8 cellular contexts compared by ENCODE assay signal in the genomic region with DNA sequence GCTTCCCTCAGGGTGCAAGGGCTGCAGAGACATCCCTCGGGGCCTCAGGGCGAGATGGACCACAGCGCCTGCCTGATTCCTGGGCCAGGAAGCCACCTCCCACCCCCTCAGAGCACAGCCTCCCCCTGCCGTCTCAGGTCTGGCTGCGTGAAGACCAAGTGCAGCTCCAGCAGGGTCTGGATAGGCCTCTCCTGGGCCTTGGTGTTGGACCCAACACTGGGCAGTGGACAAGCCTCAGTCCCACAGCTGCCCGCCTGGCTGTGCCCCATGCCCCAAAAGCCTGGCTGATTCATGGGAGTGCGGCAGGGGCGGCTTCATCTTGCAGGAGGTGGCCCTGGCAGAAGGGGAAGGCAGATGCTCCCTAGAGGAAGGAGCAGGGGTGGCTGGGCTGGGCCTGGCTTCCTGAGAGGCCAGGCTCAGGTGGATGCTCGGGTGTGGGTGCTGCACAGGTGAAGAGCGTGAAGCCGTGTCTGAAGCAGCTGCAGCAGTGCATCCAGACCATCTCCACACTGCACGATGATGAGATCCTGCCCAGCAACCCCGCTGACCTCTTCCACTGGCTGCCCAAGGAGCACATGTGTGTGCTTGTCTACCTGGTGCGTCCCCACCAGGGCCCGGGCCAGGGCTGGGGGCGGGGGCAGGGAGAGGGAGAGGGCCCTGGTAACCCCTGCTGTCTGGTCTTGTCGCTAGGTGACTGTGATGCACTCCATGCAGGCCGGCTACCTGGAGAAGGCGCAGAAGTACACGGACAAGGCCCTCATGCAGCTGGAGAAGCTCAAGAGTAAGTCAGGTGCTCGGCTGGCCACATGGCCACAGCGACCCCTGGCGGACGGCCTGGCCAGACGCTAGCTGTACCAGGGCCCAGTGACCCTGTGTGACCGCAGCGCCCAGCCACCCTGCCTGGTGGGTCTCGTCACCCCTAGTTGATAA. TPM values are rescaled to one million over a fixed set of nuclear protein-coding genes. Genes with fewer than 3 reads are reported as not detected.
DNase-seq lines count a peak whose midpoint lies in the region; ATAC-seq, FAIRE-seq and TF ChIP-seq lines count a peak whose summit lies in the region.

No MANE protein-coding gene starts in this region.

- H3K27me3 ChIP-seq in Loucy (ENCODE audit: insufficient read depth, low read length, poor library complexity, severe bottlenecking): no peaks in the 10 kb centered on the region

- peaks cover 31% of the 10 kb centered on the region for H3K36me3 Mint-ChIP-seq in osteocyte (ENCODE audit: unreplicated experiment)

- no peaks in the 10 kb centered on the region for H3F3A ChIP-seq in Loucy (ENCODE audit: low read depth)

- H4K20me1 ChIP-seq in Loucy (ENCODE audit: insufficient read depth, low read length, poor library complexity, severe bottlenecking): no peaks in the 10 kb centered on the region

- FAIRE-seq in G401.6 (lab: Jason Lieb, UNC): peak; percentile 50

- peak; percentile 62 for DNase-seq in SK-N-DZ (ENCODE audit: low spot score)
- peak; percentile 69 for DNase-seq in fibroblast of pulmonary artery (ENCODE audit: low read depth)
- peak; percentile 90 for DNase-seq in osteocyte (ENCODE audit: extremely low spot score, unreplicated experiment)
- DNase-seq in activated naive CD4-positive, alpha-beta T cell treated with anti-CD3 and anti-CD28 coated beads, Interleukin-2, amount 50 U/mL, for 16 hours: no peak

- no peaks in the 10 kb centered on the region for H3K79me2 ChIP-seq in Loucy (ENCODE audit: insufficient read depth, low read length)

- H3K4me3 ChIP-seq in Loucy (ENCODE audit: low read length, poor library complexity, severe bottlenecking) (no peak overlapping the region), fibroblast of pulmonary artery (replicated peaks; ENCODE audit: low read depth, low read length) (no peak overlapping the region)

- no peak overlapping the region for H3K27ac Mint-ChIP-seq in osteocyte (ENCODE audit: unreplicated experiment)

- no peak overlapping the region for H3K4me3 Mint-ChIP-seq in osteocyte (ENCODE audit: unreplicated experiment)

- no peaks in the 10 kb centered on the region for H3K4me1 ChIP-seq in Loucy (ENCODE audit: insufficient read depth, low read length, poor library complexity, severe bottlenecking)

- H3K4me2 ChIP-seq in Loucy (ENCODE audit: low read depth, low read length, poor library complexity, severe bottlenecking): no peak overlapping the region

- no peaks in the 10 kb centered on the region for H3K9me2 ChIP-seq in Loucy (replicated peaks; ENCODE audit: low read depth, low read length)

- H3K4me1 Mint-ChIP-seq in osteocyte (ENCODE audit: unreplicated experiment): no peaks in the 10 kb centered on the region

- no peaks in the 10 kb centered on the region for H3K27me3 Mint-ChIP-seq in osteocyte (ENCODE audit: unreplicated experiment)

- no peaks in the 10 kb centered on the region for H3K9me3 ChIP-seq in Loucy (ENCODE audit: insufficient read depth, low read depth, low read length)

- no peaks in the 10 kb centered on the region for H3K9me3 Mint-ChIP-seq in osteocyte (ENCODE audit: unreplicated experiment)

- H2AFZ ChIP-seq in Loucy (ENCODE audit: low read length): no peak overlapping the region

- H3K36me3 ChIP-seq in Loucy (ENCODE audit: insufficient read depth, low read length): peaks cover 70% of the 10 kb centered on the region; the same call in 1 of the 2 replicates

- ATAC-seq in GM21825 (IDR thresholded peaks at IDR 0.05; ENCODE audit: unreplicated experiment): no peak
- no peak for ATAC-seq in HG02973 (IDR thresholded peaks at IDR 0.05; ENCODE audit: unreplicated experiment)

- TF ChIP-seq CTCF in Loucy (conservative IDR thresholded peaks at IDR 0.05; ENCODE audit: low read length): peak; percentile 58
- TF ChIP-seq CTCF in fibroblast of pulmonary artery (IDR thresholded peaks at IDR 0.05; ENCODE audit: low read length, missing control alignments): peak; percentile 85
- TF ChIP-seq CTCF in osteocyte (IDR thresholded peaks at IDR 0.05): peak; percentile 90

- no peak overlapping the region for H3K9ac ChIP-seq in Loucy (ENCODE audit: low read depth, low read length, poor library complexity, severe bottlenecking)

RNA-seq across cellular contexts. Expression of a gene that starts 21.7 kb away (rescaled TPM):
- 24.8 and 30.3 TPM in 2 replicates for polyA plus RNA-seq in SK-N-DZ (2014; cell fraction: cytosol; rRNA removed)
- 51.3 and 91.0 TPM in 2 replicates for polyA plus RNA-seq in SK-N-DZ (2014; cell fraction: nucleus; rRNA removed)
- 75.7 and 82.3 TPM in 2 replicates for total RNA-seq in osteocyte

RNA-seq across cellular contexts. Expression of a gene that starts 22.0 kb away (rescaled TPM):
- polyA plus RNA-seq in SK-N-DZ (2014; cell fraction: cytosol; rRNA removed): 32.4 and 41.2 TPM in 2 replicates
- polyA plus RNA-seq in SK-N-DZ (2014; cell fraction: nucleus; rRNA removed): 144 and 159 TPM in 2 replicates
- 61.9 and 71.7 TPM in 2 replicates for total RNA-seq in osteocyte
